Comparison of ENCODE assay signal across 26 cellular contexts in genomic region chr11:76897233-76897632, GRCh38.
"Had no signal": no experiment of that assay in that cellular context is flagged by ENCODE, and none has a peak within 500 bp of the region (broad histone marks: within the 10 kb centered on the region; RNA-seq: fewer than 3 reads in every experiment).

No MANE protein-coding gene starts in this region.

- ATAC-seq: activated CD8-positive, alpha-beta memory T cell treated with anti-CD3 and anti-CD28 coated beads, Interleukin-2, amount 10 ng/mL, durations not matched to agents 7 days and 5 days; activated CD8-positive, alpha-beta T cell treated with anti-CD3 and anti-CD28 coated beads for 36 hours; activated naive CD8-positive, alpha-beta T cell treated with anti-CD3 and anti-CD28 coated beads, Interleukin-2, amount 50 U/mL, for 24 hours had no signal

- FAIRE-seq: bronchial epithelial cell, TTC549 had no signal

- DNase-seq: activated B cell treated with CpG ODN at 0.5 μM for 24 hours; activated CD4-positive, alpha-beta memory T cell treated with anti-CD3 and anti-CD28 coated beads for 36 hours; activated CD4-positive, alpha-beta T cell treated with anti-CD3 and anti-CD28 coated beads for 4 hours; activated CD4-positive, alpha-beta T cell treated with anti-CD3 and anti-CD28 coated beads, Interleukin-2, amount 10 ng/mL, durations not matched to agents 24 days and 14 days; activated CD4-positive, alpha-beta T cell treated with anti-CD3 and anti-CD28 coated beads, Interleukin-2, amount 50 U/mL, for 1 hour; activated CD4-positive, alpha-beta T cell treated with anti-CD3 and anti-CD28 coated beads, Interleukin-2, amount 50 U/mL, for 4 hours; activated CD4-positive, CD25-positive, alpha-beta regulatory T cell treated with anti-CD3 and anti-CD28 coated beads, Interleukin-2, amount 50 U/mL, for 72 hours; activated CD8-positive, alpha-beta memory T cell treated with anti-CD3 and anti-CD28 coated beads, Interleukin-2, amount 10 ng/mL, durations not matched to agents 7 days and 5 days; activated CD8-positive, alpha-beta memory T cell treated with anti-CD3 and anti-CD28 coated beads, Interleukin-2, amount 50 U/mL, for 48 hours; activated CD8-positive, alpha-beta T cell treated with anti-CD3 and anti-CD28 coated beads for 36 hours; activated effector memory CD4-positive, alpha-beta T cell treated with Interleukin-2 at 50 U/mL for 16 hours; activated gamma-delta T cell; activated naive CD4-positive, alpha-beta T cell treated with anti-CD3 and anti-CD28 coated beads, Interleukin-2, amount 10 ng/mL, durations not matched to agents 7 days and 5 days; activated naive CD4-positive, alpha-beta T cell treated with Interleukin-2 at 50 U/mL for 16 hours; activated naive CD8-positive, alpha-beta T cell treated with anti-CD3 and anti-CD28 coated beads, Interleukin-2, amount 10 ng/mL, durations not matched to agents 7 days and 5 days; activated naive CD8-positive, alpha-beta T cell treated with anti-CD3 and anti-CD28 coated beads, Interleukin-2, amount 50 U/mL, for 24 hours; activated T-cell treated with anti-CD3 and anti-CD28 coated beads, Interleukin-2, amount 50 U/mL, for 24 hours; activated T-cell treated with anti-CD3 and anti-CD28 coated beads, Interleukin-2, amount 50 U/mL, for 48 hours; amygdala; anterior cingulate cortex; caudate nucleus; cerebellar nuclear complex; T-helper 2 cell; T-helper 9 cell had no signal
